21 cellular contexts compared by ENCODE assay signal in genomic region chr7:587769-588168, GRCh38.
DNase-seq lines count a peak whose midpoint lies in the region; ATAC-seq and TF ChIP-seq lines count a peak whose summit lies in the region.
"Had no signal": no experiment of that assay in that cellular context is flagged by ENCODE, and none has a peak within 500 bp of the region (broad histone marks: within the 10 kb centered on the region; RNA-seq: fewer than 3 reads in every experiment).

No MANE protein-coding gene starts in this region.

- H3K27me3 ChIP-seq in right lobe of liver (no peaks in the 10 kb centered on the region), thoracic aorta (replicated peaks; ENCODE audit: insufficient read depth) (no peaks in the 10 kb centered on the region)
- H3K27me3 ChIP-seq: pancreas had no signal

- intact Hi-C loops in activated CD8-positive, alpha-beta T cell treated with anti-CD3 and anti-CD28 coated beads for 36 hours (cut with micrococcal nuclease) = no loop called here
- intact Hi-C loops in right lobe of liver (cut with DNase I) = no loop called here

- WGBS in right lobe of liver (ENCODE audit: insufficient coverage, low coverage, low lambda C conversion rate, missing lambda C conversion rate) = 63% methylated on average over 6 of the region's 12 CpGs

- H3K27ac Mint-ChIP-seq in activated CD8-positive, alpha-beta T cell treated with anti-CD3 and anti-CD28 coated beads for 36 hours = peak overlapping the region; percentile 36
- H3K27ac Mint-ChIP-seq in activated CD8-positive, alpha-beta T cell treated with anti-CD3 and anti-CD28 coated beads, Interleukin-2, amount 10 ng/mL, durations not matched to agents 7 days and 5 days = no peak overlapping the region

- no peaks in the 10 kb centered on the region for H3K9me3 ChIP-seq in right lobe of liver
- H3K9me3 ChIP-seq in thoracic aorta = no peaks in the 10 kb centered on the region
- H3K9me3 ChIP-seq: pancreas had no signal

- POLR2A ChIA-PET in activated CD8-positive, alpha-beta T cell treated with anti-CD3 and anti-CD28 coated beads for 36 hours (lab: Charles Lee) = interaction anchor here (1.0 kb wide), 1 partner anchor 27 kb away, joined by 3 read pairs; no protein-coding TSS in a partner anchor
- POLR2A ChIA-PET in activated CD8-positive, alpha-beta T cell treated with anti-CD3 and anti-CD28 coated beads, Interleukin-2, amount 10 ng/mL, durations not matched to agents 7 days and 5 days (lab: Charles Lee) = no interaction called here

- H3K27ac ChIP-seq in right lobe of liver (no peak overlapping the region), thoracic aorta (peak overlapping the region; percentile 68 to 79)
- H3K27ac ChIP-seq: pancreas, WERI-Rb-1 had no signal

- no peak overlapping the region for H3K4me3 ChIP-seq in right lobe of liver
- H3K4me3 ChIP-seq in thoracic aorta = no peak overlapping the region
- H3K4me3 ChIP-seq: K562, pancreas had no signal

- TF ChIP-seq CTCF in activated CD8-positive, alpha-beta T cell treated with anti-CD3 and anti-CD28 coated beads for 36 hours (IDR thresholded peaks at IDR 0.05) = no peak
- TF ChIP-seq CTCF in right lobe of liver (IDR thresholded peaks at IDR 0.05) (no peak), thoracic aorta (IDR thresholded peaks at IDR 0.05) (no peak)

- H3K27me3 Mint-ChIP-seq in activated CD8-positive, alpha-beta T cell treated with anti-CD3 and anti-CD28 coated beads for 36 hours = no peaks in the 10 kb centered on the region
- H3K27me3 Mint-ChIP-seq in activated CD8-positive, alpha-beta T cell treated with anti-CD3 and anti-CD28 coated beads, Interleukin-2, amount 10 ng/mL, durations not matched to agents 7 days and 5 days (ENCODE audit: low read depth) = no peaks in the 10 kb centered on the region
- H3K27me3 Mint-ChIP-seq: activated CD8-positive, alpha-beta memory T cell treated with anti-CD3 and anti-CD28 coated beads, Interleukin-2, amount 10 ng/mL, durations not matched to agents 7 days and 5 days; activated naive CD8-positive, alpha-beta T cell treated with anti-CD3 and anti-CD28 coated beads for 36 hours had no signal

- H3K9me3 Mint-ChIP-seq in activated CD8-positive, alpha-beta T cell treated with anti-CD3 and anti-CD28 coated beads for 36 hours = peaks cover 21% of the 10 kb centered on the region
- peaks cover 8% of the 10 kb centered on the region for H3K9me3 Mint-ChIP-seq in activated CD8-positive, alpha-beta T cell treated with anti-CD3 and anti-CD28 coated beads, Interleukin-2, amount 10 ng/mL, durations not matched to agents 7 days and 5 days (ENCODE audit: insufficient read depth)

- H3K36me3 Mint-ChIP-seq in activated CD8-positive, alpha-beta T cell treated with anti-CD3 and anti-CD28 coated beads for 36 hours (ENCODE audit: low read depth) = peaks cover 76% of the 10 kb centered on the region
- peaks cover 63% of the 10 kb centered on the region for H3K36me3 Mint-ChIP-seq in activated CD8-positive, alpha-beta T cell treated with anti-CD3 and anti-CD28 coated beads, Interleukin-2, amount 10 ng/mL, durations not matched to agents 7 days and 5 days (ENCODE audit: low read depth)

- peaks cover 44% of the 10 kb centered on the region for H3K4me1 Mint-ChIP-seq in activated CD8-positive, alpha-beta T cell treated with anti-CD3 and anti-CD28 coated beads for 36 hours (ENCODE audit: low read depth)
- H3K4me1 Mint-ChIP-seq in activated CD8-positive, alpha-beta T cell treated with anti-CD3 and anti-CD28 coated beads, Interleukin-2, amount 10 ng/mL, durations not matched to agents 7 days and 5 days (ENCODE audit: low read depth) = peaks cover 39% of the 10 kb centered on the region

- H3K4me3 Mint-ChIP-seq in activated CD8-positive, alpha-beta T cell treated with anti-CD3 and anti-CD28 coated beads for 36 hours = no peak overlapping the region
- no peak overlapping the region for H3K4me3 Mint-ChIP-seq in activated CD8-positive, alpha-beta T cell treated with anti-CD3 and anti-CD28 coated beads, Interleukin-2, amount 10 ng/mL, durations not matched to agents 7 days and 5 days
- H3K4me3 Mint-ChIP-seq: activated CD8-positive, alpha-beta memory T cell treated with anti-CD3 and anti-CD28 coated beads, Interleukin-2, amount 10 ng/mL, durations not matched to agents 7 days and 5 days; activated naive CD8-positive, alpha-beta T cell treated with anti-CD3 and anti-CD28 coated beads for 36 hours had no signal

- TF ChIP-seq POLR2A in right lobe of liver (IDR thresholded peaks at IDR 0.05) = no peak

- no peak for ATAC-seq in activated CD8-positive, alpha-beta T cell treated with anti-CD3 and anti-CD28 coated beads for 36 hours
- ATAC-seq in activated CD8-positive, alpha-beta T cell treated with anti-CD3 and anti-CD28 coated beads, Interleukin-2, amount 10 ng/mL, durations not matched to agents 7 days and 5 days = no peak
- ATAC-seq in right lobe of liver = peak in 3 of 4 donors; percentile 5 to 35 (median 23)
- ATAC-seq in thoracic aorta (ENCODE audit: insufficient number of reproducible peaks, low FRiP score, low read depth) = peak; percentile 63
- ATAC-seq: activated CD8-positive, alpha-beta memory T cell treated with anti-CD3 and anti-CD28 coated beads, Interleukin-2, amount 10 ng/mL, durations not matched to agents 7 days and 5 days; K562; SK-N-SH treated with all-trans-retinoic acid at 6 μM for 48 hours had no signal

- CTCF ChIA-PET in activated CD8-positive, alpha-beta T cell treated with anti-CD3 and anti-CD28 coated beads for 36 hours (lab: Charles Lee) = no interaction called here
- CTCF ChIA-PET in activated CD8-positive, alpha-beta T cell treated with anti-CD3 and anti-CD28 coated beads, Interleukin-2, amount 10 ng/mL, durations not matched to agents 7 days and 5 days (lab: Charles Lee) = no interaction called here

- DNase-seq in activated CD8-positive, alpha-beta T cell treated with anti-CD3 and anti-CD28 coated beads for 36 hours = no peak
- DNase-seq in activated CD8-positive, alpha-beta T cell treated with anti-CD3 and anti-CD28 coated beads, Interleukin-2, amount 10 ng/mL, durations not matched to agents 7 days and 5 days = no peak
- DNase-seq in dedifferentiated amniotic fluid mesenchymal stem cell (ENCODE audit: extremely low spot score) (peak; percentile 45), right lobe of liver (peak in 2 of 3 donors; percentile 19 to 52), thoracic aorta (ENCODE audit: low spot score) (no peak), NK-92 (lab: John Stamatoyannopoulos, UW; ENCODE audit: unreplicated experiment) (no peak), CD1c-positive myeloid dendritic cell (ENCODE audit: extremely low spot score) (no peak)
- DNase-seq in central memory CD4-positive, alpha-beta T cell = no peak
- DNase-seq: 8988T; activated CD8-positive, alpha-beta memory T cell treated with anti-CD3 and anti-CD28 coated beads, Interleukin-2, amount 10 ng/mL, durations not matched to agents 7 days and 5 days; activated naive CD8-positive, alpha-beta T cell treated with anti-CD3 and anti-CD28 coated beads for 36 hours; COR-L47; GOT3; NCI-H1092 treated with DMSO at 0.1 percent for 48 hours; NCI-H2227 treated with DMSO at 0.1 percent for 48 hours; stimulated activated CD4-positive, alpha-beta T cell treated with anti-CD3 and anti-CD28 coated beads, Interleukin-2, amount 100 ng/mL, for 24 hours; stimulated activated CD8-positive, alpha-beta memory T cell treated with anti-CD3 and anti-CD28 coated beads, Interleukin-4, amount 100 ng/mL, for 48 hours; WERI-Rb-1 had no signal

- no peaks in the 10 kb centered on the region for H3K36me3 ChIP-seq in right lobe of liver
- H3K36me3 ChIP-seq in thoracic aorta = no peaks in the 10 kb centered on the region
- H3K36me3 ChIP-seq: pancreas had no signal

- no peaks in the 10 kb centered on the region for H3K4me1 ChIP-seq in right lobe of liver
- peaks cover 22 to 39% of the 10 kb centered on the region in 2 donors for H3K4me1 ChIP-seq in thoracic aorta (ENCODE audit: control insufficient read depth in 1 of 2, low read depth in 2 of 2)
- H3K4me1 ChIP-seq: pancreas had no signal

Comparison
In these comparisons a context has a peak if more than half of its experiments do, and no peak if none do; other contexts are left out.
1. ATAC-seq: peak in right lobe of liver (3 of 4) and thoracic aorta (single experiment); none in activated CD8-positive, alpha-beta T cell treated with anti-CD3 and anti-CD28 coated beads for 36 hours (single experiment) and activated CD8-positive, alpha-beta T cell treated with anti-CD3 and anti-CD28 coated beads, Interleukin-2, amount 10 ng/mL, durations not matched to agents 7 days and 5 days (single experiment).
2. DNase-seq: peak in dedifferentiated amniotic fluid mesenchymal stem cell (single experiment) and right lobe of liver (2 of 3); none in activated CD8-positive, alpha-beta T cell treated with anti-CD3 and anti-CD28 coated beads for 36 hours (single experiment), activated CD8-positive, alpha-beta T cell treated with anti-CD3 and anti-CD28 coated beads, Interleukin-2, amount 10 ng/mL, durations not matched to agents 7 days and 5 days (single experiment), thoracic aorta (single experiment), central memory CD4-positive, alpha-beta T cell (single experiment), NK-92 (single experiment) and CD1c-positive myeloid dendritic cell (single experiment).
3. H3K27ac ChIP-seq: peak in thoracic aorta (2 of 2); none in right lobe of liver (0 of 3).